ENCODE assay signal across 9 cellular contexts in genomic region chr1:116777831-116778830, GRCh38. TPM values are rescaled to one million over a fixed set of nuclear protein-coding genes. Genes with fewer than 3 reads are reported as not detected.
A peak's percentile ranks its signal among the peaks of the same experiment; 100 is the strongest.
DNase-seq lines count a peak whose midpoint lies in the region; ATAC-seq and TF ChIP-seq lines count a peak whose summit lies in the region.
"Had no signal": no experiment of that assay in that cellular context is flagged by ENCODE, and none has a peak within 500 bp of the region (broad histone marks: within the 10 kb centered on the region; RNA-seq: fewer than 3 reads in every experiment).

No MANE protein-coding gene starts in this region.

- BruUV-seq in PC-3 (replicated peaks; lab: Mats Ljungman, UMichigan), result no TSS peak

- CTCF ChIA-PET in PC-3 (lab: Charles Lee), result interaction anchor here (0.5 kb wide), 1 partner anchor 282 kb away, joined by 6 read pairs; the partner anchor contains the start of gene TTF2

- peak overlapping the region; percentile 49 for H3K4me3 ChIP-seq in PC-3 (ENCODE audit: low read length)
- no peak overlapping the region for H3K4me3 ChIP-seq in left ventricle myocardium inferior

- H3K4me1 ChIP-seq in PC-3 (ENCODE audit: insufficient read depth, low read length), result peaks cover 16% of the 10 kb centered on the region
- H3K4me1 ChIP-seq in left ventricle myocardium inferior, result no peaks in the 10 kb centered on the region

- H3K9me3 ChIP-seq in PC-3 (ENCODE audit: low read length) (no peaks in the 10 kb centered on the region), left ventricle myocardium inferior (replicated peaks) (peaks cover 9% of the 10 kb centered on the region)

- H2AFZ ChIP-seq in PC-3 (ENCODE audit: low read length), result peak overlapping the region; percentile 49

- TF ChIP-seq CTCF in PC-3 (conservative IDR thresholded peaks at IDR 0.05; ENCODE audit: low read depth, low read length) (no peak), left ventricle myocardium inferior (IDR thresholded peaks at IDR 0.05; ENCODE audit: borderline replicate concordance) (no peak), GM10266 (IDR thresholded peaks at IDR 0.05; ENCODE audit: control insufficient read depth, insufficient read depth, low read depth, missing control alignments) (no peak)

- intact Hi-C loops in PC-3 (cut with micrococcal nuclease), result no loop called here
- intact Hi-C loops in left ventricle myocardium inferior (cut with micrococcal nuclease), result no loop called here

- H3K27me3 ChIP-seq in PC-3 (ENCODE audit: low read length), result no peaks in the 10 kb centered on the region
- H3K27me3 ChIP-seq in left ventricle myocardium inferior (ENCODE audit: low read depth), result peaks cover 31% of the 10 kb centered on the region

- H3K27ac Mint-ChIP-seq in activated naive CD4-positive, alpha-beta T cell treated with anti-CD3 and anti-CD28 coated beads, Interleukin-2, amount 50 U/mL, for 24 hours, result peak overlapping the region; percentile 73

- no peaks in the 10 kb centered on the region for H3K9me2 ChIP-seq in PC-3 (replicated peaks; ENCODE audit: low read length)

- no peak overlapping the region for H3K9ac ChIP-seq in PC-3 (ENCODE audit: low read length)

- no peaks in the 10 kb centered on the region for H4K20me1 ChIP-seq in PC-3 (ENCODE audit: low read length)

- ATAC-seq in PC-3, result peak; percentile 92
- no peak for ATAC-seq in GM18861 (IDR thresholded peaks at IDR 0.05; ENCODE audit: unreplicated experiment)

- no peaks in the 10 kb centered on the region for H3K27me3 Mint-ChIP-seq in activated naive CD4-positive, alpha-beta T cell treated with anti-CD3 and anti-CD28 coated beads, Interleukin-2, amount 50 U/mL, for 24 hours

- H3K79me2 ChIP-seq in PC-3 (ENCODE audit: low read length), result no peaks in the 10 kb centered on the region

- peak overlapping the region; percentile 69 for H3K4me2 ChIP-seq in PC-3 (ENCODE audit: low read length)

- H3F3A ChIP-seq in PC-3 (ENCODE audit: low read length, unreplicated experiment), result no peaks in the 10 kb centered on the region

- peaks cover 6% of the 10 kb centered on the region for H3K36me3 Mint-ChIP-seq in activated naive CD4-positive, alpha-beta T cell treated with anti-CD3 and anti-CD28 coated beads, Interleukin-2, amount 50 U/mL, for 24 hours

- no peak for DNase-seq in activated naive CD4-positive, alpha-beta T cell treated with Interleukin-2 at 50 U/mL for 16 hours
- DNase-seq in PC-3 (peak; percentile 74), epithelial cell of prostate (ENCODE audit: low read depth, low spot score) (no peak), left ventricle myocardium inferior (no peak), COLO668 (lab: John Stamatoyannopoulos, UW; ENCODE audit: unreplicated experiment) (no peak), GM10266 (ENCODE audit: extremely low spot score) (no peak)
- DNase-seq: KBM-7 had no signal

- peaks cover 5% of the 10 kb centered on the region for H3K9me3 Mint-ChIP-seq in activated naive CD4-positive, alpha-beta T cell treated with anti-CD3 and anti-CD28 coated beads, Interleukin-2, amount 50 U/mL, for 24 hours

- H3K27ac ChIP-seq in PC-3 (ENCODE audit: low read length) (peak overlapping the region; percentile 58), epithelial cell of prostate (peak overlapping the region; percentile 23), left ventricle myocardium inferior (replicated peaks) (no peak overlapping the region)

- POLR2A ChIA-PET in PC-3 (lab: Charles Lee; ENCODE audit: unreplicated experiment), result interaction anchor here (0.5 kb wide), 1 partner anchor 653 kb away, joined by 7 read pairs; no protein-coding TSS in a partner anchor

- H3K36me3 ChIP-seq in PC-3 (ENCODE audit: low read depth, low read length) (no peaks in the 10 kb centered on the region), left ventricle myocardium inferior (no peaks in the 10 kb centered on the region)

- peak overlapping the region; percentile 35 for H3K4me3 Mint-ChIP-seq in activated naive CD4-positive, alpha-beta T cell treated with anti-CD3 and anti-CD28 coated beads, Interleukin-2, amount 50 U/mL, for 24 hours

- H3K4me1 Mint-ChIP-seq in activated naive CD4-positive, alpha-beta T cell treated with anti-CD3 and anti-CD28 coated beads, Interleukin-2, amount 50 U/mL, for 24 hours, result peaks cover 40% of the 10 kb centered on the region

RNA-seq across cellular contexts. Expression of gene CD2, which starts 23.9 kb away (rescaled TPM):
- not detected in 2 replicates for total RNA-seq in PC-3 (2014; rRNA removed)
- 0.36 TPM for total RNA-seq in left ventricle myocardium inferior
